ENCODE assay signal across 16 cellular contexts in genomic region chr3:125652349-125652748, GRCh38. TPM values are rescaled to one million over a fixed set of nuclear protein-coding genes. Genes with fewer than 3 reads are reported as not detected.
DNase-seq lines count a peak whose midpoint lies in the region; ATAC-seq and TF ChIP-seq lines count a peak whose summit lies in the region.
"Had no signal": no experiment of that assay in that cellular context is flagged by ENCODE, and none has a peak within 500 bp of the region (broad histone marks: within the 10 kb centered on the region; RNA-seq: fewer than 3 reads in every experiment).

No MANE protein-coding gene starts in this region.

- H3K27ac Mint-ChIP-seq in glutamatergic neuron (ENCODE audit: unreplicated experiment) (no peak overlapping the region), neural progenitor cell (no peak overlapping the region)
- H3K27ac Mint-ChIP-seq: CD4-positive, alpha-beta memory T cell had no signal

- no CpG with 5 or more reads among the region's 4 CpGs for WGBS in IMR-90 (ENCODE audit: extremely low coverage in 2 of 2, insufficient read length in 1 of 2), 2 experiments
- WGBS in psoas muscle, 3 donors: 45 to 83% (median 53%) methylated on average over 4 of the region's 4 CpGs

- no peak overlapping the region for H4K91ac ChIP-seq in IMR-90 (ENCODE audit: insufficient read depth, low read depth, low read length)

- H3K36me3 ChIP-seq in IMR-90 (ENCODE audit: control insufficient read depth, insufficient read depth, low read length) (no peaks in the 10 kb centered on the region), psoas muscle (ENCODE audit: insufficient read depth in 1 of 2, low read depth in 1 of 2) (no peaks in the 10 kb centered on the region), neural progenitor cell (no peaks in the 10 kb centered on the region)

- no peak for TF ChIP-seq RAD21 in IMR-90 (IDR thresholded peaks at IDR 0.05; ENCODE audit: low read length)

- H3K9me3 Mint-ChIP-seq in glutamatergic neuron (ENCODE audit: unreplicated experiment): peaks cover 4% of the 10 kb centered on the region
- peaks cover 2% of the 10 kb centered on the region for H3K9me3 Mint-ChIP-seq in neural progenitor cell
- H3K9me3 Mint-ChIP-seq: CD4-positive, alpha-beta memory T cell had no signal

- no peak overlapping the region for H2AK9ac ChIP-seq in IMR-90 (replicated peaks; ENCODE audit: low read depth, low read length, poor library complexity)

- H3K9ac ChIP-seq in IMR-90 (ENCODE audit: low read depth, low read length) (no peak overlapping the region), neural progenitor cell (no peak overlapping the region)

- CTCF ChIA-PET in IMR-90 (lab: Yijun Ruan, JAX): no interaction called here

- H4K20me1 ChIP-seq in IMR-90 (ENCODE audit: insufficient read depth, low read length) (no peaks in the 10 kb centered on the region), neural progenitor cell (ENCODE audit: low read depth) (no peaks in the 10 kb centered on the region)

- no TSS peak for BruUV-seq in IMR-90 (replicated peaks; lab: Mats Ljungman, UMichigan)

- H3K4me3 ChIP-seq in IMR-90 (ENCODE audit: insufficient read depth, low read depth, low read length): no peak overlapping the region
- H3K4me3 ChIP-seq in psoas muscle: no peak overlapping the region
- no peak overlapping the region for H3K4me3 ChIP-seq in neural progenitor cell

- no peak overlapping the region for H4K5ac ChIP-seq in IMR-90 (ENCODE audit: low read depth, low read length)

- H2BK5ac ChIP-seq in IMR-90 (ENCODE audit: low read depth, low read length, poor library complexity, severe bottlenecking): no peak overlapping the region

- H3K4me1 ChIP-seq in IMR-90 (ENCODE audit: control insufficient read depth, insufficient read depth, low read length) (no peaks in the 10 kb centered on the region), psoas muscle (peaks cover 22% of the 10 kb centered on the region), neural progenitor cell (peaks cover 5% of the 10 kb centered on the region)

- no peaks in the 10 kb centered on the region for H3F3A ChIP-seq in neural progenitor cell (ENCODE audit: low read depth)

- TF ChIP-seq CTCF in IMR-90 (conservative IDR thresholded peaks at IDR 0.05; ENCODE audit: low read depth, low read length) (no peak), psoas muscle (IDR thresholded peaks at IDR 0.05) (no peak), glutamatergic neuron (IDR thresholded peaks at IDR 0.05; ENCODE audit: partially characterized antibody, unreplicated experiment) (no peak), neural progenitor cell (IDR thresholded peaks at IDR 0.05) (no peak)

- no peaks in the 10 kb centered on the region for H3K9me3 ChIP-seq in IMR-90 (ENCODE audit: control insufficient read depth, insufficient read depth, low read length)
- H3K9me3 ChIP-seq in psoas muscle: no peaks in the 10 kb centered on the region
- no peaks in the 10 kb centered on the region for H3K9me3 ChIP-seq in neural progenitor cell (ENCODE audit: low read depth)

- no peak overlapping the region for H3K14ac ChIP-seq in IMR-90 (replicated peaks; ENCODE audit: low read depth, low read length)

- H3K23ac ChIP-seq in IMR-90 (ENCODE audit: low read depth, low read length): no peak overlapping the region

- intact Hi-C loops in IMR-90 (cut with micrococcal nuclease): no loop called here
- intact Hi-C loops in psoas muscle (cut with DNase I): no loop called here

- H2AK5ac ChIP-seq in IMR-90 (ENCODE audit: low read depth, low read length): no peak overlapping the region

- H3K18ac ChIP-seq in IMR-90 (ENCODE audit: low read depth, low read length): no peak overlapping the region

- no peaks in the 10 kb centered on the region for H3K79me2 ChIP-seq in neural progenitor cell (ENCODE audit: low read depth)

- no peak overlapping the region for H4K8ac ChIP-seq in IMR-90 (ENCODE audit: low read depth in 2 of 2, low read length in 2 of 2)

- H3K4me1 Mint-ChIP-seq in glutamatergic neuron (ENCODE audit: low read depth, unreplicated experiment) (peaks cover 6% of the 10 kb centered on the region), neural progenitor cell (peaks cover 12% of the 10 kb centered on the region)
- H3K4me1 Mint-ChIP-seq: CD4-positive, alpha-beta memory T cell had no signal

- no peak overlapping the region for H2BK120ac ChIP-seq in IMR-90 (ENCODE audit: low read depth, low read length)

- in situ Hi-C loops in IMR-90 (cut with MboI; ENCODE audit: low sequenced_read_pairs): no loop called here

- dilution Hi-C loops in IMR-90 (cut with HindIII; ENCODE audit: low sequenced_read_pairs, unreplicated experiment): no loop called here

- H3K36me3 Mint-ChIP-seq in glutamatergic neuron (ENCODE audit: unreplicated experiment): no peaks in the 10 kb centered on the region
- no peaks in the 10 kb centered on the region for H3K36me3 Mint-ChIP-seq in neural progenitor cell
- H3K36me3 Mint-ChIP-seq: CD4-positive, alpha-beta memory T cell had no signal

- H3K27me3 ChIP-seq in IMR-90 (ENCODE audit: control insufficient read depth, insufficient read depth, low read length): peaks cover 4% of the 10 kb centered on the region
- H3K27me3 ChIP-seq in psoas muscle (ENCODE audit: insufficient read depth in 3 of 3, low read length in 2 of 3): no peaks in the 10 kb centered on the region
- no peaks in the 10 kb centered on the region for H3K27me3 ChIP-seq in neural progenitor cell

- no peaks in the 10 kb centered on the region for H3K79me1 ChIP-seq in IMR-90 (ENCODE audit: low read depth in 1 of 2, low read length in 2 of 2)

- no peak for DNase-seq in IMR-90
- DNase-seq in kidney tubule cell (ENCODE audit: low spot score): peak; percentile 11
- DNase-seq in psoas muscle: no peak
- no peak for DNase-seq in activated CD8-positive, alpha-beta memory T cell treated with anti-CD3 and anti-CD28 coated beads for 24 hours
- DNase-seq in NCI-H1930 (lab: John Stamatoyannopoulos, UW): no peak
- no peak for DNase-seq in glutamatergic neuron
- no peak for DNase-seq in neural progenitor cell (ENCODE audit: low spot score)
- DNase-seq: Calu3; CD4-positive, alpha-beta memory T cell; COR-L47; DMS53; DMS79 treated with DMSO at 0.1 percent for 48 hours; GF-D8; GOT3; H7 had no signal

- peak overlapping the region; percentile 34 for H2AFZ ChIP-seq in IMR-90 (replicated peaks; ENCODE audit: low read length, poor library complexity)
- no peak overlapping the region for H2AFZ ChIP-seq in neural progenitor cell (replicated peaks)

- no peaks in the 10 kb centered on the region for H3K9me1 ChIP-seq in IMR-90 (ENCODE audit: insufficient read depth, low read length)

- no peak overlapping the region for H2BK20ac ChIP-seq in IMR-90 (ENCODE audit: low read depth, low read length)

- TF ChIP-seq POLR2A in IMR-90 (IDR thresholded peaks at IDR 0.05; ENCODE audit: low read depth, low read length): no peak

- H3K56ac ChIP-seq in IMR-90 (ENCODE audit: extremely low read depth, insufficient read depth, low read length): no peak overlapping the region

- POLR2A ChIA-PET in IMR-90 (lab: Charles Lee; ENCODE audit: unreplicated experiment): no interaction called here

- no peak overlapping the region for H3K4ac ChIP-seq in IMR-90 (ENCODE audit: low read depth, low read length)

- no peak overlapping the region for H3K4me3 Mint-ChIP-seq in glutamatergic neuron (ENCODE audit: unreplicated experiment)
- H3K4me3 Mint-ChIP-seq in neural progenitor cell: no peak overlapping the region
- H3K4me3 Mint-ChIP-seq: CD4-positive, alpha-beta memory T cell had no signal

- H2BK15ac ChIP-seq in IMR-90 (ENCODE audit: low read depth, low read length): no peak overlapping the region

- H3K27me3 Mint-ChIP-seq in glutamatergic neuron (ENCODE audit: unreplicated experiment) (no peaks in the 10 kb centered on the region), neural progenitor cell (ENCODE audit: insufficient read depth, low read depth) (peaks cover 2% of the 10 kb centered on the region)
- H3K27me3 Mint-ChIP-seq: CD4-positive, alpha-beta memory T cell had no signal

- H3K4me2 ChIP-seq in IMR-90 (ENCODE audit: low read depth, low read length): no peak overlapping the region
- H3K4me2 ChIP-seq in neural progenitor cell: no peak overlapping the region

- H3K27ac ChIP-seq in IMR-90 (ENCODE audit: insufficient read depth, low read length): no peak overlapping the region
- H3K27ac ChIP-seq in psoas muscle: no peak overlapping the region
- no peak overlapping the region for H3K27ac ChIP-seq in neural progenitor cell

- no peak for ATAC-seq in IMR-90 (ENCODE audit: low read depth)
- ATAC-seq in psoas muscle: peak in 3 of 4 donors; percentile 31 to 55 (median 50)
- ATAC-seq: HCT116 had no signal

TF ChIP-seq in IMR-90, 13 proteins besides CTCF, POLR2A, EP300 and RAD21 (continues in another document):
- TF ChIP-seq MAZ (IDR thresholded peaks at IDR 0.05; ENCODE audit: borderline replicate concordance, low read depth, low read length) (no peak), ELK1 (IDR thresholded peaks at IDR 0.05; ENCODE audit: borderline replicate concordance, low read depth, low read length) (no peak), RCOR1 (IDR thresholded peaks at IDR 0.05; ENCODE audit: insufficient replicate concordance, low read length) (no peak), MXI1 (IDR thresholded peaks at IDR 0.05; ENCODE audit: borderline replicate concordance, low read depth, low read length) (no peak), CEBPB (IDR thresholded peaks at IDR 0.05; ENCODE audit: low read depth, low read length) (no peak), NFE2L2 (IDR thresholded peaks at IDR 0.05; ENCODE audit: low read depth, low read length) (no peak), BHLHE40 (IDR thresholded peaks at IDR 0.05; ENCODE audit: low read depth, low read length) (no peak)

RNA-seq across cellular contexts. Expression of gene OSBPL11, which starts 57.1 kb away (rescaled TPM):
- total RNA-seq in IMR-90 (2012; rRNA removed) (11.4 and 11.8 TPM in 2 replicates), psoas muscle (10 to 100 TPM; 24.1 to 74.7 (median 50.1) TPM), glutamatergic neuron (ENCODE audit: unreplicated experiment) (8.3 TPM), neural progenitor cell (ENCODE audit: low replicate concordance) (17.5 and 21.8 TPM in 2 replicates)
- polyA plus RNA-seq in IMR-90 (2012; rRNA removed) (3.3 and 4.2 TPM in 2 replicates), psoas muscle (10 to 100 TPM; 15.1 to 57.3 (median 36.9) TPM)
- 0.69 and 0.75 TPM in 2 replicates for polyA plus RNA-seq in IMR-90 (2012; cell fraction: cytosol; rRNA removed)
- 0.24 and 2.3 TPM in 2 replicates for polyA plus RNA-seq in IMR-90 (2012; cell fraction: nucleus; rRNA removed; ENCODE audit: low replicate concordance)
